In the genomic region with DNA sequence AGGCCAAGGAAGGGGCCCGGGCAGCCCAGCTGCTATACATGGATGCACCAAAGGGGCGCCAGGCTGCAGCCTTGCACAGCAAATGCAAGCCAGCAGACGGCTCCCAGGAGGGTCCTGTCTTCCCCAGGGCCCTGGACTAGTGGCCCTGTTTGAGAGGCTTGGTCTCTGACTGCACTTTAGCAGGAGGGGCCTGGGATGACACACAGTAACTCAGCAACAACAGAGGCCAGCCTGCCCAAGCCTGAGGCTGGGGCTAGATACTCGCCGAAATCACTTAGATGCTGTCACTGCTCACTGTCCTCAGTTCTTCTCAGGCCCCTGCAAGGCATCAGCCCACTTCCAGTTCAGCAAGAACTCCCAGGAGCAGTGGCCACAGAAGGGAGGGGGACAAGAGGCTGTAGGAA, we compare ENCODE assay signal across 9 cellular contexts.
A peak's percentile ranks its signal among the peaks of the same experiment; 100 is the strongest.
DNase-seq lines count a peak whose midpoint lies in the region; ATAC-seq and TF ChIP-seq lines count a peak whose summit lies in the region.
"Had no signal": no experiment of that assay in that cellular context is flagged by ENCODE, and none has a peak within 500 bp of the region (broad histone marks: within the 10 kb centered on the region; RNA-seq: fewer than 3 reads in every experiment).

No MANE protein-coding gene starts in this region.

- TF ChIP-seq CTCF in astrocyte of the cerebellum (IDR thresholded peaks at IDR 0.05; ENCODE audit: low read depth, low read length, missing control alignments) (peak; percentile 28), kidney epithelial cell (IDR thresholded peaks at IDR 0.05; ENCODE audit: insufficient read depth, low read length, poor library complexity, severe bottlenecking) (peak; percentile 38)

- H3K27me3 ChIP-seq in kidney epithelial cell (ENCODE audit: control insufficient read depth, insufficient read depth, low read length): no peaks in the 10 kb centered on the region

- H3K27me3 Mint-ChIP-seq in stimulated activated naive CD8-positive, alpha-beta T cell treated with anti-CD3 and anti-CD28 coated beads, Interleukin-15, amount 100 ng/mL, for 72 hours: no peaks in the 10 kb centered on the region
- H3K27me3 Mint-ChIP-seq in activated naive CD8-positive, alpha-beta T cell treated with anti-CD3 and anti-CD28 coated beads, Interleukin-2, amount 50 U/mL, for 24 hours: no peaks in the 10 kb centered on the region

- no peak for DNase-seq in stimulated activated naive CD8-positive, alpha-beta T cell treated with anti-CD3 and anti-CD28 coated beads, Interleukin-15, amount 100 ng/mL, for 72 hours
- DNase-seq in stimulated activated naive CD8-positive, alpha-beta T cell treated with anti-CD3 and anti-CD28 coated beads, Interleukin-15, Interleukin-2, amounts not matched to agents 100 U/mL and 50 U/mL, for 24 hours: no peak
- no peak for DNase-seq in astrocyte of the cerebellum (ENCODE audit: low read depth)
- DNase-seq in kidney epithelial cell (ENCODE audit: low read depth): no peak
- DNase-seq in activated naive CD8-positive, alpha-beta T cell treated with anti-CD3 and anti-CD28 coated beads, Interleukin-2, amount 50 U/mL, for 24 hours: no peak
- no peak for DNase-seq in AG08396 (ENCODE audit: low spot score)
- no peak for DNase-seq in NK-92 treated with Interleukin-12 subunit alpha and Interleukin-12 subunit beta, amount 100 ng/mL, for 24 hours (lab: John Stamatoyannopoulos, UW)
- no peak for DNase-seq in caudate nucleus (lab: John Stamatoyannopoulos, UW)
- DNase-seq: stimulated activated CD4-positive, alpha-beta T cell treated with anti-CD3 and anti-CD28 coated beads, Interleukin-4, amount 100 ng/mL, for 1 hour had no signal

- H3K9me3 Mint-ChIP-seq in stimulated activated naive CD8-positive, alpha-beta T cell treated with anti-CD3 and anti-CD28 coated beads, Interleukin-15, amount 100 ng/mL, for 72 hours: no peaks in the 10 kb centered on the region
- no peaks in the 10 kb centered on the region for H3K9me3 Mint-ChIP-seq in activated naive CD8-positive, alpha-beta T cell treated with anti-CD3 and anti-CD28 coated beads, Interleukin-2, amount 50 U/mL, for 24 hours

- no peak overlapping the region for H3K4me3 Mint-ChIP-seq in stimulated activated naive CD8-positive, alpha-beta T cell treated with anti-CD3 and anti-CD28 coated beads, Interleukin-15, amount 100 ng/mL, for 72 hours
- H3K4me3 Mint-ChIP-seq in activated naive CD8-positive, alpha-beta T cell treated with anti-CD3 and anti-CD28 coated beads, Interleukin-2, amount 50 U/mL, for 24 hours: no peak overlapping the region

- no peak overlapping the region for H3K27ac Mint-ChIP-seq in stimulated activated naive CD8-positive, alpha-beta T cell treated with anti-CD3 and anti-CD28 coated beads, Interleukin-15, amount 100 ng/mL, for 72 hours
- H3K27ac Mint-ChIP-seq in activated naive CD8-positive, alpha-beta T cell treated with anti-CD3 and anti-CD28 coated beads, Interleukin-2, amount 50 U/mL, for 24 hours: no peak overlapping the region

- peak; percentile 24 for ATAC-seq in stimulated activated naive CD8-positive, alpha-beta T cell treated with anti-CD3 and anti-CD28 coated beads, Interleukin-15, amount 100 ng/mL, for 72 hours
- ATAC-seq in stimulated activated naive CD8-positive, alpha-beta T cell treated with anti-CD3 and anti-CD28 coated beads, Interleukin-15, Interleukin-2, amounts not matched to agents 100 U/mL and 50 U/mL, for 24 hours: no peak
- ATAC-seq in activated naive CD8-positive, alpha-beta T cell treated with anti-CD3 and anti-CD28 coated beads, Interleukin-2, amount 50 U/mL, for 24 hours: no peak

- no peaks in the 10 kb centered on the region for H3K4me1 Mint-ChIP-seq in stimulated activated naive CD8-positive, alpha-beta T cell treated with anti-CD3 and anti-CD28 coated beads, Interleukin-15, amount 100 ng/mL, for 72 hours
- H3K4me1 Mint-ChIP-seq in activated naive CD8-positive, alpha-beta T cell treated with anti-CD3 and anti-CD28 coated beads, Interleukin-2, amount 50 U/mL, for 24 hours: no peaks in the 10 kb centered on the region

- no peaks in the 10 kb centered on the region for H3K36me3 ChIP-seq in kidney epithelial cell (ENCODE audit: control insufficient read depth, insufficient read depth, low read length)

- in situ Hi-C loops in astrocyte of the cerebellum (cut with HindIII; ENCODE audit: low sequenced_read_pairs): no loop called here

- H3K4me3 ChIP-seq in astrocyte of the cerebellum (ENCODE audit: low read depth, low read length) (no peak overlapping the region), kidney epithelial cell (ENCODE audit: low read depth, low read length) (no peak overlapping the region)

- no peak overlapping the region for H3K27ac ChIP-seq in caudate nucleus (ENCODE audit: low read depth, low read length)

- peaks cover 3% of the 10 kb centered on the region for H3K36me3 Mint-ChIP-seq in activated naive CD8-positive, alpha-beta T cell treated with anti-CD3 and anti-CD28 coated beads, Interleukin-2, amount 50 U/mL, for 24 hours (ENCODE audit: low read depth)
